Comparison of ENCODE assay signal across 16 cellular contexts in the genomic region with DNA sequence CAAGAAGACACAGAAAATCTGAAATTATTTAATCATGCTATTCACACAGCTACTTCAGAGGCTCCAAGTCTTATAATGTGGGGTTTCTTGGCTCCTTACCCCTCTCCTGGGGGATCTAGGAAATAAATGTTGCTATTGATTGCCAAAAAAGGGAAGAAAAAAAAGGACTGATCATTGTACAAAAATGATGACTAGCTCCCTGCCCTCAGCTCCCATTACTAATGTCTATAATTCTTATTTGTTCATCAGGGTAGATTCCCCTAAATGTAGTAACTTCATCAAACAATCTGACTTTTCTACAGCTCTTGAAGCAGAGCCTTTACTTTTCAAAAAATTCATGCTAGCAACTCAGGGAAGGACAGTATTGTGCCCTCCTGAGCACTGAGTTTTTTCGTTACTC. TPM values are rescaled to one million over a fixed set of nuclear protein-coding genes. Genes with fewer than 3 reads are reported as not detected.
A peak's percentile ranks its signal among the peaks of the same experiment; 100 is the strongest.
DNase-seq lines count a peak whose midpoint lies in the region; FAIRE-seq and TF ChIP-seq lines count a peak whose summit lies in the region.
"Had no signal": no experiment of that assay in that cellular context is flagged by ENCODE, and none has a peak within 500 bp of the region (broad histone marks: within the 10 kb centered on the region; RNA-seq: fewer than 3 reads in every experiment).

No MANE protein-coding gene starts in this region.

- no peaks in the 10 kb centered on the region for H3K27me3 Mint-ChIP-seq in osteocyte (ENCODE audit: unreplicated experiment)
- H3K27me3 Mint-ChIP-seq: dendritic cell treated with granulocyte-macrophage colony-stimulating factor and Interleukin-4, amounts not matched to agents 40 ng/mL and 50 ng/mL, for 4 days had no signal

- peak overlapping the region; percentile 97 for H3K4me3 Mint-ChIP-seq in osteocyte (ENCODE audit: unreplicated experiment)
- H3K4me3 Mint-ChIP-seq: activated CD4-positive, alpha-beta T cell treated with anti-CD3 and anti-CD28 coated beads, Interleukin-2, amount 10 ng/mL, durations not matched to agents 24 days and 14 days; dendritic cell treated with granulocyte-macrophage colony-stimulating factor and Interleukin-4, amounts not matched to agents 40 ng/mL and 50 ng/mL, for 4 days had no signal

- intact Hi-C loops in PC-9 (cut with micrococcal nuclease; ENCODE audit: unreplicated experiment) = loop anchor here (5.0 to 10.0 kb wide), 4 partner anchors 213 to 581 kb away; partner anchors contain the start of genes APBA1 and MAMDC2

- CTCF ChIA-PET in AG04449 (lab: Yijun Ruan, JAX) = interaction anchor here (1.7 to 4.1 kb wide), 3 partner anchors 14 to 143 kb away, joined by 7 to 20 read pairs (median 14); no protein-coding TSS in a partner anchor
- CTCF ChIA-PET in PC-9 (lab: Charles Lee) = interaction anchor here (1.1 kb wide), 1 partner anchor 284 kb away, joined by 4 read pairs; no protein-coding TSS in a partner anchor

- no peaks in the 10 kb centered on the region for H3K27me3 ChIP-seq in PC-9 (ENCODE audit: insufficient read depth, low read depth)
- H3K27me3 ChIP-seq: BE2C, neutrophil had no signal

- DNase-seq in AG04449 (ENCODE audit: low read depth, low spot score) (no peak), PC-9 (no peak), fibroblast of peridontal ligament (ENCODE audit: extremely low read depth) (peak; percentile 25), osteocyte (ENCODE audit: extremely low spot score, unreplicated experiment) (no peak), RCC 7860 (ENCODE audit: low spot score) (no peak), DMS153 (lab: John Stamatoyannopoulos, UW) (no peak), AG08396 (ENCODE audit: low spot score) (no peak), GM19240 (ENCODE audit: insufficient read length, low spot score) (no peak)
- DNase-seq: activated CD4-positive, alpha-beta T cell treated with anti-CD3 and anti-CD28 coated beads, Interleukin-2, amount 10 ng/mL, durations not matched to agents 24 days and 14 days; activated effector memory CD4-positive, alpha-beta T cell treated with Interleukin-2 at 50 U/mL for 16 hours; BE2C; MM.1S; NCI-H446 treated with DMSO at 0.1 percent for 48 hours had no signal

- peaks cover 54% of the 10 kb centered on the region for H3K4me1 Mint-ChIP-seq in osteocyte (ENCODE audit: unreplicated experiment)

- no peaks in the 10 kb centered on the region for H3K36me3 ChIP-seq in PC-9 (ENCODE audit: low read depth)
- H3K36me3 ChIP-seq: BE2C, neutrophil had no signal

- no peak for FAIRE-seq in RCC 7860 (lab: Jason Lieb, UNC)
- FAIRE-seq: urothelium cell line had no signal

- peaks cover 29% of the 10 kb centered on the region for H3F3A ChIP-seq in PC-9 (ENCODE audit: insufficient read depth, low read depth)

- no peaks in the 10 kb centered on the region for H3K9me3 Mint-ChIP-seq in osteocyte (ENCODE audit: unreplicated experiment)
- H3K9me3 Mint-ChIP-seq: activated CD4-positive, alpha-beta T cell treated with anti-CD3 and anti-CD28 coated beads, Interleukin-2, amount 10 ng/mL, durations not matched to agents 24 days and 14 days; dendritic cell treated with granulocyte-macrophage colony-stimulating factor and Interleukin-4, amounts not matched to agents 40 ng/mL and 50 ng/mL, for 4 days had no signal

- H3K4me3 ChIP-seq in AG04449 (ENCODE audit: low read depth, low read length) = peak overlapping the region; percentile 37
- peak overlapping the region; percentile 75 for H3K4me3 ChIP-seq in PC-9

- peaks cover 43% of the 10 kb centered on the region for H3K4me1 ChIP-seq in PC-9 (replicated peaks; ENCODE audit: insufficient read depth)
- H3K4me1 ChIP-seq: BE2C had no signal

- H4K20me1 ChIP-seq in PC-9 (ENCODE audit: insufficient read depth) = peaks cover 6% of the 10 kb centered on the region; the same call in 1 of the 2 replicates

- H3K27ac ChIP-seq in PC-9 = peak overlapping the region; percentile 68
- H3K27ac ChIP-seq: neutrophil had no signal

- peak overlapping the region; percentile 83 for H3K4me2 ChIP-seq in PC-9

- peaks cover 2% of the 10 kb centered on the region for H3K36me3 Mint-ChIP-seq in osteocyte (ENCODE audit: unreplicated experiment)

- no peaks in the 10 kb centered on the region for H3K9me2 ChIP-seq in PC-9 (ENCODE audit: insufficient read depth)

- POLR2A ChIA-PET in AG04449 (lab: Yijun Ruan, JAX) = no interaction called here
- POLR2A ChIA-PET in PC-9 (lab: Charles Lee; ENCODE audit: unreplicated experiment) = interaction anchor here (0.5 to 1.0 kb wide), 6 partner anchors 164 to 706 kb away, joined by 3 to 10 read pairs (median 3); no protein-coding TSS in a partner anchor

- H3K9me3 ChIP-seq in PC-9 (ENCODE audit: insufficient read depth, low read depth) = no peaks in the 10 kb centered on the region
- H3K9me3 ChIP-seq: BE2C, neutrophil had no signal

- TF ChIP-seq CTCF in AG04449 (IDR thresholded peaks at IDR 0.05; ENCODE audit: insufficient read depth, low read length, missing control alignments) (no peak), PC-9 (conservative IDR thresholded peaks at IDR 0.05) (no peak), osteocyte (IDR thresholded peaks at IDR 0.05) (no peak)

- H3K27ac Mint-ChIP-seq in osteocyte (ENCODE audit: unreplicated experiment) = peak overlapping the region; percentile 98
- H3K27ac Mint-ChIP-seq: activated CD4-positive, alpha-beta T cell treated with anti-CD3 and anti-CD28 coated beads, Interleukin-2, amount 10 ng/mL, durations not matched to agents 24 days and 14 days; dendritic cell treated with granulocyte-macrophage colony-stimulating factor and Interleukin-4, amounts not matched to agents 40 ng/mL and 50 ng/mL, for 4 days had no signal

- no TSS peak for BruUV-seq in PC-9 (replicated peaks; lab: Mats Ljungman, UMichigan)

- H2AFZ ChIP-seq in PC-9 = peak overlapping the region; percentile 77

- peaks cover 26% of the 10 kb centered on the region for H3K79me2 ChIP-seq in PC-9 (ENCODE audit: low read depth)

RNA-seq across cellular contexts. Expression of gene SMC5, which starts 3.3 kb away (rescaled TPM):
- 34.4 and 41.9 TPM in 2 replicates for total RNA-seq in PC-9 (2021)
- 30.4 and 30.6 TPM in 2 replicates for total RNA-seq in osteocyte
